32 cellular contexts compared by ENCODE assay signal in genomic region chrX:51697397-51697796, GRCh38. TPM values are rescaled to one million over a fixed set of nuclear protein-coding genes. Genes with fewer than 3 reads are reported as not detected.
"Had no signal": no experiment of that assay in that cellular context is flagged by ENCODE, and none has a peak within 500 bp of the region (broad histone marks: within the 10 kb centered on the region; RNA-seq: fewer than 3 reads in every experiment).

No MANE protein-coding gene starts in this region.

- H2AFZ ChIP-seq: hepatocyte, parathyroid adenoma had no signal

- H3K4me1 ChIP-seq: breast epithelium, colonic mucosa, gastroesophageal sphincter, parathyroid adenoma, testis, transverse colon had no signal

- H3K79me2 ChIP-seq: hepatocyte, parathyroid adenoma had no signal

- FAIRE-seq: endothelial cell of umbilical vein, keratinocyte, urothelium cell line had no signal

- ATAC-seq: activated CD8-positive, alpha-beta memory T cell treated with anti-CD3 and anti-CD28 coated beads, Interleukin-2, amount 10 ng/mL, durations not matched to agents 7 days and 5 days; activated CD8-positive, alpha-beta T cell treated with anti-CD3 and anti-CD28 coated beads for 36 hours; activated naive CD4-positive, alpha-beta T cell treated with anti-CD3 and anti-CD28 coated beads, Interleukin-2, amount 50 U/mL, for 72 hours; activated T-cell treated with anti-CD3 and anti-CD28 coated beads, Interleukin-2, amount 50 U/mL, for 72 hours; gastroesophageal sphincter; left colon; naive thymus-derived CD8-positive, alpha-beta T cell; right cardiac atrium; stimulated activated naive CD8-positive, alpha-beta T cell treated with anti-CD3 and anti-CD28 coated beads, Interleukin-15, Interleukin-2, amounts not matched to agents 100 U/mL and 50 U/mL, for 24 hours had no signal

- DNase-seq: activated CD4-positive, alpha-beta T cell treated with anti-CD3 and anti-CD28 coated beads, Interleukin-2, amount 10 ng/mL, durations not matched to agents 7 days and 5 days; activated CD4-positive, CD25-positive, alpha-beta regulatory T cell treated with anti-CD3 and anti-CD28 coated beads, Interleukin-2, amount 50 U/mL, for 72 hours; activated CD8-positive, alpha-beta memory T cell treated with anti-CD3 and anti-CD28 coated beads, Interleukin-2, amount 10 ng/mL, durations not matched to agents 7 days and 5 days; activated CD8-positive, alpha-beta T cell treated with anti-CD3 and anti-CD28 coated beads for 36 hours; activated naive CD4-positive, alpha-beta T cell; activated T-cell treated with anti-CD3 and anti-CD28 coated beads for 4 hours; activated T-cell treated with anti-CD3 and anti-CD28 coated beads, Interleukin-2, amount 50 U/mL, for 72 hours; colonic mucosa; left colon; naive thymus-derived CD8-positive, alpha-beta T cell; nucleus accumbens; right cardiac atrium; stimulated activated CD4-positive, alpha-beta T cell treated with anti-CD3 and anti-CD28 coated beads, Interleukin-12 subunit alpha, Interleukin-12 subunit beta, amount 100 ng/mL, for 4 hours; stimulated activated CD4-positive, alpha-beta T cell treated with anti-CD3 and anti-CD28 coated beads, Interleukin-4, amount 100 ng/mL, for 1 hour; stimulated activated naive CD8-positive, alpha-beta T cell treated with anti-CD3 and anti-CD28 coated beads, Interleukin-15, Interleukin-2, amounts not matched to agents 100 U/mL and 50 U/mL, for 24 hours; testis; transverse colon had no signal

- H3K27ac ChIP-seq: breast epithelium, colonic mucosa, gastroesophageal sphincter, hepatocyte, parathyroid adenoma, testis, transverse colon had no signal

- H3K4me2 ChIP-seq: hepatocyte had no signal

- H3K27me3 ChIP-seq: colonic mucosa, gastroesophageal sphincter, hepatocyte, testis, transverse colon had no signal

- H3K36me3 ChIP-seq: breast epithelium, colonic mucosa, gastroesophageal sphincter, transverse colon had no signal

- H3K9ac ChIP-seq: parathyroid adenoma had no signal

- H3K9me3 ChIP-seq: breast epithelium, colonic mucosa, gastroesophageal sphincter, testis, transverse colon had no signal

- H3K4me3 ChIP-seq: breast epithelium, colonic mucosa, gastroesophageal sphincter, hepatocyte, testis, transverse colon had no signal

RNA-seq across cellular contexts. Expression of gene CENPVL1, which starts 12.9 kb away (rescaled TPM):
- total RNA-seq: activated CD4-positive, alpha-beta T cell treated with anti-CD3 and anti-CD28 coated beads, Interleukin-2, amount 10 ng/mL, durations not matched to agents 7 days and 5 days; activated CD8-positive, alpha-beta memory T cell treated with anti-CD3 and anti-CD28 coated beads, Interleukin-2, amount 10 ng/mL, durations not matched to agents 7 days and 5 days; activated CD8-positive, alpha-beta T cell treated with anti-CD3 and anti-CD28 coated beads for 36 hours; activated naive CD4-positive, alpha-beta T cell treated with anti-CD3 and anti-CD28 coated beads, Interleukin-2, amount 50 U/mL, for 72 hours; activated T-cell treated with anti-CD3 and anti-CD28 coated beads, Interleukin-2, amount 50 U/mL, for 72 hours; breast epithelium; colonic mucosa; endothelial cell of umbilical vein; fibroblast of lung; fibroblast of villous mesenchyme; gastroesophageal sphincter; hepatocyte; left colon; lower leg skin; naive thymus-derived CD8-positive, alpha-beta T cell; pulmonary artery endothelial cell; right cardiac atrium; skeletal muscle tissue; T-helper 1 cell treated with Interleukin-12 subunit alpha and Interleukin-12 subunit beta and Interleukin-4 antibody, amounts not matched to agents 30 ng/mL and 1 ng/mL, for 36 hours; transverse colon had no signal
- polyA plus RNA-seq: endothelial cell of umbilical vein; esophagus; fibroblast of lung; keratinocyte; naive thymus-derived CD8-positive, alpha-beta T cell; right cardiac atrium had no signal

RNA-seq across cellular contexts. Expression of gene CENPVL2, which starts 14.8 kb away (rescaled TPM):
- total RNA-seq: activated CD4-positive, alpha-beta T cell treated with anti-CD3 and anti-CD28 coated beads, Interleukin-2, amount 10 ng/mL, durations not matched to agents 7 days and 5 days; activated CD8-positive, alpha-beta memory T cell treated with anti-CD3 and anti-CD28 coated beads, Interleukin-2, amount 10 ng/mL, durations not matched to agents 7 days and 5 days; activated CD8-positive, alpha-beta T cell treated with anti-CD3 and anti-CD28 coated beads for 36 hours; activated naive CD4-positive, alpha-beta T cell treated with anti-CD3 and anti-CD28 coated beads, Interleukin-2, amount 50 U/mL, for 72 hours; activated T-cell treated with anti-CD3 and anti-CD28 coated beads, Interleukin-2, amount 50 U/mL, for 72 hours; breast epithelium; colonic mucosa; endothelial cell of umbilical vein; fibroblast of lung; fibroblast of villous mesenchyme; gastroesophageal sphincter; hepatocyte; left colon; lower leg skin; naive thymus-derived CD8-positive, alpha-beta T cell; pulmonary artery endothelial cell; right cardiac atrium; skeletal muscle tissue; T-helper 1 cell treated with Interleukin-12 subunit alpha and Interleukin-12 subunit beta and Interleukin-4 antibody, amounts not matched to agents 30 ng/mL and 1 ng/mL, for 36 hours; transverse colon had no signal
- polyA plus RNA-seq: endothelial cell of umbilical vein; esophagus; fibroblast of lung; keratinocyte; naive thymus-derived CD8-positive, alpha-beta T cell; right cardiac atrium had no signal
